In the genomic region with DNA sequence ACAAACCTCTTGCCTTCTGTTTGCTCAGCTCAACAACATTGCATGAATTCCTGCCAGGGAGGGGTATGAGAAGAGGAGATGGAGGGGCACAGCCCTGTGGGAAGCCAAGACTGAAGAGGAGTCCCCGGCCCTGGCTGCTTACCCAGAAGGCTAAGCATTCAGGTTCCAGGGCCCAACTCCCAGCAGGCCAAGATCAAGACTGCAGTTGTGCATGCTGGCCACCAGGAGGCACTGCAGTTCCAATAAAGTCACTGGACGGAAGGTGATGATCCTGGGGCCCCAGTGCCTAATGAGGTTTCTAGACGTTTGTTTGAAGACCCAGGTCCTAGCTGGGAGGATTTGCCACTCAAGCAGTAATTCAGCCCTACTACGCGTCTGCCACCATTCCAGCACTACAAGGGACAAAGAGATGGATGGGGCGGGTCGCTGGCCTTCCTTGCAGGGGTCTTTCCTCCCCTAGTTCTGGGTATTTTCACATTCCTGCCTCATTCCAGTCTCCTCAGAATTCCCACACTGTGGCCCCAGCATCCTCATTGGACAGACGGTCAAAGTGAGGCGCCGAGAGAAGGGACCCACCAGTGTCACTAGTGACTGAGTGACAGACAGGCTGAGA, we compare ENCODE assay signal across 9 cellular contexts. TPM values are rescaled to one million over a fixed set of nuclear protein-coding genes. Genes with fewer than 3 reads are reported as not detected.
A peak's percentile ranks its signal among the peaks of the same experiment; 100 is the strongest.
DNase-seq lines count a peak whose midpoint lies in the region; ATAC-seq and TF ChIP-seq lines count a peak whose summit lies in the region.
"Had no signal": no experiment of that assay in that cellular context is flagged by ENCODE, and none has a peak within 500 bp of the region (broad histone marks: within the 10 kb centered on the region; RNA-seq: fewer than 3 reads in every experiment).

No MANE protein-coding gene starts in this region.

- no peak overlapping the region for H3K27ac Mint-ChIP-seq in activated CD8-positive, alpha-beta T cell treated with anti-CD3 and anti-CD28 coated beads for 36 hours
- H3K27ac Mint-ChIP-seq in nephron: peak overlapping the region in 1 of 3 experiments; percentile 21
- H3K27ac Mint-ChIP-seq: activated naive CD4-positive, alpha-beta T cell treated with anti-CD3 and anti-CD28 coated beads, Interleukin-2, amount 50 U/mL, for 24 hours had no signal

- CTCF ChIA-PET in activated CD8-positive, alpha-beta T cell treated with anti-CD3 and anti-CD28 coated beads for 36 hours (lab: Charles Lee): interaction anchor here (0.6 to 3.3 kb wide), 21 partner anchors 8 to 269 kb away, joined by 3 to 26 read pairs (median 4); partner anchors contain the start of gene EXT2

- no peaks in the 10 kb centered on the region for H3K36me3 Mint-ChIP-seq in activated CD8-positive, alpha-beta T cell treated with anti-CD3 and anti-CD28 coated beads for 36 hours (ENCODE audit: low read depth)
- H3K36me3 Mint-ChIP-seq in nephron (ENCODE audit: low read depth): no peaks in the 10 kb centered on the region
- H3K36me3 Mint-ChIP-seq: activated naive CD4-positive, alpha-beta T cell treated with anti-CD3 and anti-CD28 coated beads, Interleukin-2, amount 50 U/mL, for 24 hours had no signal

- no peak overlapping the region for H3K27ac ChIP-seq in tibial nerve

- H3K36me3 ChIP-seq in tibial nerve: no peaks in the 10 kb centered on the region

- no peak overlapping the region for H3K4me3 Mint-ChIP-seq in activated CD8-positive, alpha-beta T cell treated with anti-CD3 and anti-CD28 coated beads for 36 hours
- H3K4me3 Mint-ChIP-seq in nephron: no peak overlapping the region
- H3K4me3 Mint-ChIP-seq: activated naive CD4-positive, alpha-beta T cell treated with anti-CD3 and anti-CD28 coated beads, Interleukin-2, amount 50 U/mL, for 24 hours had no signal

- H3K27me3 ChIP-seq in tibial nerve: no peaks in the 10 kb centered on the region

- no peaks in the 10 kb centered on the region for H3K4me1 Mint-ChIP-seq in activated CD8-positive, alpha-beta T cell treated with anti-CD3 and anti-CD28 coated beads for 36 hours (ENCODE audit: low read depth)
- peaks cover 14% of the 10 kb centered on the region for H3K4me1 Mint-ChIP-seq in nephron
- H3K4me1 Mint-ChIP-seq: activated naive CD4-positive, alpha-beta T cell treated with anti-CD3 and anti-CD28 coated beads, Interleukin-2, amount 50 U/mL, for 24 hours had no signal

- 53 to 64% methylated on average over 10 of the region's 10 CpGs for WGBS in tibial nerve, 2 donors

- TF ChIP-seq POLR2A in tibial nerve (IDR thresholded peaks at IDR 0.05): no peak

- peak; percentile 74 for DNase-seq in DMS53 (lab: John Stamatoyannopoulos, UW)
- peak; percentile 58 for DNase-seq in NCI-H748 (lab: John Stamatoyannopoulos, UW; ENCODE audit: unreplicated experiment)
- DNase-seq in activated CD8-positive, alpha-beta T cell treated with anti-CD3 and anti-CD28 coated beads for 36 hours: peak; percentile 62
- DNase-seq in epithelial cell of esophagus (ENCODE audit: low read depth): peak; percentile 66
- DNase-seq in tibial nerve (ENCODE audit: low spot score in 2 of 2): peak in 1 of 2 donors; percentile 22

- no peak overlapping the region for H3K4me3 ChIP-seq in epithelial cell of esophagus (ENCODE audit: low read length)
- H3K4me3 ChIP-seq in tibial nerve: no peak overlapping the region

- no peak for TF ChIP-seq EP300 in tibial nerve (IDR thresholded peaks at IDR 0.05)

- peak; percentile 93 for TF ChIP-seq CTCF in activated CD8-positive, alpha-beta T cell treated with anti-CD3 and anti-CD28 coated beads for 36 hours (IDR thresholded peaks at IDR 0.05)
- peak; percentile 93 for TF ChIP-seq CTCF in epithelial cell of esophagus (IDR thresholded peaks at IDR 0.05; ENCODE audit: insufficient read depth, low read depth, low read length, missing control alignments)
- peak; percentile 89 to 97 (median 89) for TF ChIP-seq CTCF in nephron (IDR thresholded peaks at IDR 0.05; ENCODE audit: unreplicated experiment in 3 of 3)
- peak; percentile 77 to 87 (median 84) for TF ChIP-seq CTCF in tibial nerve (IDR thresholded peaks at IDR 0.05)

- no peaks in the 10 kb centered on the region for H3K9me3 Mint-ChIP-seq in activated CD8-positive, alpha-beta T cell treated with anti-CD3 and anti-CD28 coated beads for 36 hours
- H3K9me3 Mint-ChIP-seq in nephron: no peaks in the 10 kb centered on the region
- H3K9me3 Mint-ChIP-seq: activated naive CD4-positive, alpha-beta T cell treated with anti-CD3 and anti-CD28 coated beads, Interleukin-2, amount 50 U/mL, for 24 hours had no signal

- ATAC-seq in HG02798 (IDR thresholded peaks at IDR 0.05; ENCODE audit: poor library complexity, unreplicated experiment) (peak; percentile 63), GM18873 (IDR thresholded peaks at IDR 0.05; ENCODE audit: low FRiP score, unreplicated experiment) (no peak)
- peak; percentile 91 for ATAC-seq in activated CD8-positive, alpha-beta T cell treated with anti-CD3 and anti-CD28 coated beads for 36 hours

- H3K4me1 ChIP-seq in tibial nerve: no peaks in the 10 kb centered on the region

- no peaks in the 10 kb centered on the region for H3K9me3 ChIP-seq in tibial nerve

- intact Hi-C loops in activated CD8-positive, alpha-beta T cell treated with anti-CD3 and anti-CD28 coated beads for 36 hours (cut with micrococcal nuclease): loop anchor here (5.0 kb wide), 1 partner anchor 251 kb away; no protein-coding TSS in a partner anchor

- H3K27me3 Mint-ChIP-seq in activated CD8-positive, alpha-beta T cell treated with anti-CD3 and anti-CD28 coated beads for 36 hours: peaks cover 5% of the 10 kb centered on the region
- H3K27me3 Mint-ChIP-seq in nephron (ENCODE audit: low read depth): peaks cover 19% of the 10 kb centered on the region

- POLR2A ChIA-PET in activated CD8-positive, alpha-beta T cell treated with anti-CD3 and anti-CD28 coated beads for 36 hours (lab: Charles Lee): no interaction called here

RNA-seq across cellular contexts. Expression of gene ALX4, which starts 23.6 kb away (rescaled TPM):
- total RNA-seq in activated CD8-positive, alpha-beta T cell treated with anti-CD3 and anti-CD28 coated beads for 36 hours: not detected
- under 1 TPM in 3 of 4 donors, not detected in 1; under 0.01 to 0.30 (median 0.22) TPM for total RNA-seq in tibial nerve
